8 cellular contexts compared by ENCODE assay signal in genomic region chr1:54220004-54220811, GRCh38. TPM values are rescaled to one million over a fixed set of nuclear protein-coding genes. Genes with fewer than 3 reads are reported as not detected.
DNase-seq lines count a peak whose midpoint lies in the region; ATAC-seq and TF ChIP-seq lines count a peak whose summit lies in the region.

No MANE protein-coding gene starts in this region.

- peak; percentile 55 to 85 for DNase-seq in HL-60 (ENCODE audit: low read depth in 1 of 2, low spot score in 1 of 2)
- DNase-seq in activated naive CD8-positive, alpha-beta T cell treated with anti-CD3 and anti-CD28 coated beads, Interleukin-2, amount 10 ng/mL, durations not matched to agents 7 days and 5 days: no peak
- DNase-seq in hepatocyte (ENCODE audit: low spot score): peak; percentile 33
- DNase-seq in stimulated activated CD8-positive, alpha-beta memory T cell treated with anti-CD3 and anti-CD28 coated beads, Interleukin-4, amount 100 ng/mL, for 48 hours: no peak
- no peak for DNase-seq in NCI-H446 treated with DMSO at 0.1 percent for 48 hours (lab: John Stamatoyannopoulos, UW)

- ATAC-seq in activated naive CD8-positive, alpha-beta T cell treated with anti-CD3 and anti-CD28 coated beads, Interleukin-2, amount 10 ng/mL, durations not matched to agents 7 days and 5 days (ENCODE audit: low read depth): no peak
- no peak for ATAC-seq in HG02938 (IDR thresholded peaks at IDR 0.05; ENCODE audit: unreplicated experiment)
- no peak for ATAC-seq in HG03571 (IDR thresholded peaks at IDR 0.05; ENCODE audit: unreplicated experiment)

- H3K4me1 Mint-ChIP-seq in activated naive CD8-positive, alpha-beta T cell treated with anti-CD3 and anti-CD28 coated beads, Interleukin-2, amount 10 ng/mL, durations not matched to agents 7 days and 5 days: peaks cover 2% of the 10 kb centered on the region

- TF ChIP-seq CTCF in HL-60 (IDR thresholded peaks at IDR 0.05; ENCODE audit: insufficient read depth, low read length) (no peak), hepatocyte (IDR thresholded peaks at IDR 0.05; ENCODE audit: poor library complexity) (no peak)

- WGBS in hepatocyte (ENCODE audit: low lambda C conversion rate, missing lambda C conversion rate): 65% methylated on average over 18 of the region's 18 CpGs

- H3K4me2 ChIP-seq in hepatocyte: peak overlapping the region; percentile 12

- H3K9me3 Mint-ChIP-seq in activated naive CD8-positive, alpha-beta T cell treated with anti-CD3 and anti-CD28 coated beads, Interleukin-2, amount 10 ng/mL, durations not matched to agents 7 days and 5 days: no peaks in the 10 kb centered on the region

- POLR2A ChIA-PET in activated naive CD8-positive, alpha-beta T cell treated with anti-CD3 and anti-CD28 coated beads, Interleukin-2, amount 10 ng/mL, durations not matched to agents 7 days and 5 days (lab: Charles Lee): interaction anchor here (1.1 kb wide), 1 partner anchor 10 kb away, joined by 3 read pairs; no protein-coding TSS in a partner anchor

- H3K27ac ChIP-seq in HL-60 (replicated peaks): peak overlapping the region; percentile 60
- peak overlapping the region; percentile 59 for H3K27ac ChIP-seq in hepatocyte
- H3K27ac ChIP-seq in skin epidermis: peak overlapping the region in 17 of 21 experiments; percentile 12 to 85 (median 45)

- H3K36me3 Mint-ChIP-seq in activated naive CD8-positive, alpha-beta T cell treated with anti-CD3 and anti-CD28 coated beads, Interleukin-2, amount 10 ng/mL, durations not matched to agents 7 days and 5 days: peaks cover 31% of the 10 kb centered on the region

- no peaks in the 10 kb centered on the region for H3K9me3 ChIP-seq in hepatocyte (ENCODE audit: low read depth)

- peak overlapping the region; percentile 51 for H3K27ac Mint-ChIP-seq in activated naive CD8-positive, alpha-beta T cell treated with anti-CD3 and anti-CD28 coated beads, Interleukin-2, amount 10 ng/mL, durations not matched to agents 7 days and 5 days

- H3K27me3 Mint-ChIP-seq in activated naive CD8-positive, alpha-beta T cell treated with anti-CD3 and anti-CD28 coated beads, Interleukin-2, amount 10 ng/mL, durations not matched to agents 7 days and 5 days: no peaks in the 10 kb centered on the region

- H3K9me2 ChIP-seq in hepatocyte (replicated peaks; ENCODE audit: insufficient read depth): no peaks in the 10 kb centered on the region

- H3K36me3 ChIP-seq in hepatocyte (replicated peaks; ENCODE audit: insufficient read depth, low read depth): no peaks in the 10 kb centered on the region

- H3K27me3 ChIP-seq in HL-60 (ENCODE audit: insufficient read depth, poor library complexity, severe bottlenecking): no peaks in the 10 kb centered on the region
- no peaks in the 10 kb centered on the region for H3K27me3 ChIP-seq in hepatocyte

- H3K4me3 Mint-ChIP-seq in activated naive CD8-positive, alpha-beta T cell treated with anti-CD3 and anti-CD28 coated beads, Interleukin-2, amount 10 ng/mL, durations not matched to agents 7 days and 5 days: no peak overlapping the region

- H3K4me1 ChIP-seq in hepatocyte (ENCODE audit: insufficient read depth): peaks cover 5% of the 10 kb centered on the region

- H2AFZ ChIP-seq in hepatocyte: no peak overlapping the region

- H3K79me2 ChIP-seq in hepatocyte: no peaks in the 10 kb centered on the region

- no peak overlapping the region for H3K4me3 ChIP-seq in HL-60 (replicated peaks; ENCODE audit: insufficient read depth, low read length)
- no peak overlapping the region for H3K4me3 ChIP-seq in hepatocyte
- no peak overlapping the region for H3K4me3 ChIP-seq in skin epidermis

- H4K20me1 ChIP-seq in hepatocyte (ENCODE audit: insufficient read depth, poor library complexity, severe bottlenecking): peaks cover 2% of the 10 kb centered on the region

RNA-seq across cellular contexts. Expression of gene MRPL37, which starts 20.2 kb away (rescaled TPM):
- 10 to 100 TPM; 71.8 to 81.6 TPM for total RNA-seq in activated naive CD8-positive, alpha-beta T cell treated with anti-CD3 and anti-CD28 coated beads, Interleukin-2, amount 10 ng/mL, durations not matched to agents 7 days and 5 days
- 60.9 and 77.4 TPM in 2 replicates for total RNA-seq in hepatocyte
- polyA plus RNA-seq in hepatocyte: 81.8 and 91.6 TPM in 2 replicates

RNA-seq across cellular contexts. Expression of gene CYB5RL, which starts 20.4 kb away (rescaled TPM):
- 10 to 100 TPM; 11.6 to 13.3 TPM for total RNA-seq in activated naive CD8-positive, alpha-beta T cell treated with anti-CD3 and anti-CD28 coated beads, Interleukin-2, amount 10 ng/mL, durations not matched to agents 7 days and 5 days
- 3.4 and 7.5 TPM in 2 replicates for total RNA-seq in hepatocyte
- polyA plus RNA-seq in hepatocyte: 3.1 and 4.5 TPM in 2 replicates

Comparison
In these comparisons a context has a peak if more than half of its experiments do, and no peak if none do; other contexts are left out.
1. DNase-seq: peak in HL-60 (2 of 2) and hepatocyte (single experiment); none in activated naive CD8-positive, alpha-beta T cell treated with anti-CD3 and anti-CD28 coated beads, Interleukin-2, amount 10 ng/mL, durations not matched to agents 7 days and 5 days (single experiment), stimulated activated CD8-positive, alpha-beta memory T cell treated with anti-CD3 and anti-CD28 coated beads, Interleukin-4, amount 100 ng/mL, for 48 hours (single experiment) and NCI-H446 treated with DMSO at 0.1 percent for 48 hours (single experiment).
2. Peak in every context shown above with its lines, with median percentiles within 50 percentile points of each other: H3K27ac ChIP-seq.